ENCODE assay signal across 16 cellular contexts in genomic region chrX:136386821-136387220, GRCh38.
A peak's percentile ranks its signal among the peaks of the same experiment; 100 is the strongest.
DNase-seq lines count a peak whose midpoint lies in the region; TF ChIP-seq lines count a peak whose summit lies in the region.
"Had no signal": no experiment of that assay in that cellular context is flagged by ENCODE, and none has a peak within 500 bp of the region (broad histone marks: within the 10 kb centered on the region; RNA-seq: fewer than 3 reads in every experiment).

No MANE protein-coding gene starts in this region.

- DNase-seq in A673 (ENCODE audit: low spot score) (peak; percentile 1), DMS53 (lab: John Stamatoyannopoulos, UW) (peak; percentile 77), NCI-H1930 (lab: John Stamatoyannopoulos, UW) (peak; percentile 68 to 84), SW480 (ENCODE audit: low spot score) (peak; percentile 16), tibial artery (no peak), nucleus accumbens (lab: John Stamatoyannopoulos, UW) (no peak)
- no peak for DNase-seq in activated effector memory CD4-positive, alpha-beta T cell treated with anti-CD3 and anti-CD28 coated beads, Interleukin-2, amount 50 U/mL, for 16 hours
- DNase-seq in central memory CD4-positive, alpha-beta T cell = no peak
- DNase-seq: AML-193; CD8-positive, alpha-beta memory T cell; DMS 273 treated with DMSO at 0.1 percent for 48 hours; DMS79 treated with DMSO at 0.1 percent for 48 hours; EL; KBM-7 had no signal

- H3K4me3 ChIP-seq in A673 (ENCODE audit: low read depth, low read length, poor library complexity, severe bottlenecking) (no peak overlapping the region), tibial artery (no peak overlapping the region)
- H3K4me3 ChIP-seq: BLaER1 had no signal

- intact Hi-C loops in A673 (cut with micrococcal nuclease; ENCODE audit: unreplicated experiment) = no loop called here
- intact Hi-C loops in tibial artery (cut with DNase I; ENCODE audit: low total_unique reads) = no loop called here

- TF ChIP-seq CTCF in A673 (conservative IDR thresholded peaks at IDR 0.05; ENCODE audit: low read depth, low read length) (no peak), tibial artery (IDR thresholded peaks at IDR 0.05) (no peak)

- H3K27ac ChIP-seq in A673 (ENCODE audit: low read depth, low read length, poor library complexity, severe bottlenecking) = no peak overlapping the region
- H3K27ac ChIP-seq in tibial artery = no peak overlapping the region
- H3K27ac ChIP-seq: BLaER1, HL-60 had no signal

- peaks cover 4% of the 10 kb centered on the region for H3K27me3 ChIP-seq in A673 (replicated peaks; ENCODE audit: insufficient read depth, low read depth, low read length, poor library complexity)
- no peaks in the 10 kb centered on the region for H3K27me3 ChIP-seq in tibial artery

- BruUV-seq in A673 (replicated peaks; lab: Mats Ljungman, UMichigan) = no TSS peak

- CTCF ChIA-PET in A673 (lab: Charles Lee) = no interaction called here

- H3K9me3 ChIP-seq in A673 (ENCODE audit: low read depth, low read length, poor library complexity, severe bottlenecking) = no peaks in the 10 kb centered on the region
- H3K9me3 ChIP-seq in tibial artery = no peaks in the 10 kb centered on the region
- H3K9me3 ChIP-seq: BLaER1 had no signal

- POLR2A ChIA-PET in A673 (lab: Charles Lee; ENCODE audit: low non-redundant PET) = no interaction called here

- H3K4me1 ChIP-seq in A673 (ENCODE audit: insufficient read depth, low read length, poor library complexity, severe bottlenecking) (no peaks in the 10 kb centered on the region), tibial artery (no peaks in the 10 kb centered on the region)
- H3K4me1 ChIP-seq: BLaER1 had no signal

- H3K36me3 ChIP-seq in A673 (ENCODE audit: insufficient read depth, low read length, poor library complexity, severe bottlenecking) = no peaks in the 10 kb centered on the region
- no peaks in the 10 kb centered on the region for H3K36me3 ChIP-seq in tibial artery
- H3K36me3 ChIP-seq: BLaER1 had no signal

Comparison
In these comparisons a context has a peak if more than half of its experiments do, and no peak if none do; other contexts are left out.
1. DNase-seq: peak in A673 (single experiment), DMS53 (single experiment), NCI-H1930 (2 of 2) and SW480 (single experiment); none in activated effector memory CD4-positive, alpha-beta T cell treated with anti-CD3 and anti-CD28 coated beads, Interleukin-2, amount 50 U/mL, for 16 hours (single experiment), central memory CD4-positive, alpha-beta T cell (single experiment), tibial artery (0 of 2) and nucleus accumbens (0 of 56).